Comparison of ENCODE assay signal across 20 cellular contexts in the genomic region with DNA sequence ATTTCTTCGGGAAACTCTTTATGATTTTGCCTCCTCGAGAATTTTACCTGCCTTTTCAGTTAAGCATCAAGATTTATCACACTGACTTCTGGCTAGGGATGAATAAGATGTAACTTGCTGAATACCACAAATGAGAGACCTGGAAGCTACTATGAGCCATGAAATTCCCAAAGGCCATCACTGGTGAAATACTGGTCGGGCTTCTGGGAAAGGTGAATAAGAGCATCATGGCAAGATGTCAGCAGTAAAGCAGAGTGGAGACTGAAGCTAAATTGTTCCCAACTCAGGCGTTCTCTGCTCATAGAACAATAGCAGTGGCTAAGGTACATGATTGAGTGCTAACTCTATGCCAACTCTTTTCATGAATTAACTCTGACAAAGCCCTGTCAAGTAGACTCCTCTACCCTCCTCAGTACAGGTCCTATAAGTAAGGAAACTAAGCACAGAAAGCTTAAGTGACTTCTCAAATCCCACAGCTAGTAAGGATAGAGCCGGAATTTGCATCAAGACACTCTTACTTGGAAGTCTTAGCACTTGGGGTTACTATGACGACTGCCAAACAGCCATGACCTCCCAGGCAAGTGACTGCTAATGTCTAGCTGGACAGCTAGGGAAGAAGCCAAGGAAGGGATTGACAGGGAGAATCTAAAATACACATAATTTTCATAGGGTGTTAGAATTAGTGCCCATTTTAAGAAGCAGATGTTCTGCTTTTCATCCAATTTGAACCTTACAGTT. TPM values are rescaled to one million over a fixed set of nuclear protein-coding genes. Genes with fewer than 3 reads are reported as not detected.
DNase-seq lines count a peak whose midpoint lies in the region; ATAC-seq, FAIRE-seq and TF ChIP-seq lines count a peak whose summit lies in the region.
"Had no signal": no experiment of that assay in that cellular context is flagged by ENCODE, and none has a peak within 500 bp of the region (broad histone marks: within the 10 kb centered on the region; RNA-seq: fewer than 3 reads in every experiment).

No MANE protein-coding gene starts in this region.

- H3K4me3 ChIP-seq in GM12878 = no peak overlapping the region
- H3K4me3 ChIP-seq in parathyroid adenoma (ENCODE audit: low read depth, low read length) = no peak overlapping the region
- H3K4me3 ChIP-seq in naive thymus-derived CD4-positive, alpha-beta T cell (ENCODE audit: low read length) = no peak overlapping the region

- no peak overlapping the region for H2AFZ ChIP-seq in GM12878 (ENCODE audit: control insufficient read depth, low read depth, low read length)
- H2AFZ ChIP-seq in parathyroid adenoma = no peak overlapping the region

- 0% methylated on average over 6 of the region's 6 CpGs for WGBS in GM12878 (ENCODE audit: insufficient coverage, insufficient replicate concordance, low lambda C conversion rate, missing lambda C conversion rate)

- H3K27me3 Mint-ChIP-seq in naive thymus-derived CD4-positive, alpha-beta T cell = no peaks in the 10 kb centered on the region

- no peak for TF ChIP-seq RAD21 in GM12878 (IDR thresholded peaks at IDR 0.05; ENCODE audit: insufficient read depth, low read depth, low read length)

- SMC1A ChIA-PET in GM12878 (lab: Charles Lee; ENCODE audit: uncharacterized antibody, unreplicated experiment) = no interaction called here

- H3K4me3 Mint-ChIP-seq in naive thymus-derived CD4-positive, alpha-beta T cell = no peak overlapping the region
- H3K4me3 Mint-ChIP-seq: HFFc6 had no signal

- H3K9ac ChIP-seq in GM12878 (ENCODE audit: control insufficient read depth, insufficient read depth, low read length) = no peak overlapping the region
- no peak overlapping the region for H3K9ac ChIP-seq in parathyroid adenoma

- no TSS peak for BruUV-seq in GM12878 (replicated peaks; lab: Mats Ljungman, UMichigan)

- CTCF ChIA-PET in GM12878 (lab: Yijun Ruan, JAX) = no interaction called here
- CTCF ChIA-PET in naive thymus-derived CD4-positive, alpha-beta T cell (lab: Charles Lee) = no interaction called here

- TF ChIP-seq CTCF in GM12878 (IDR thresholded peaks at IDR 0.05 in 2 of 3, conservative IDR thresholded peaks at IDR 0.05 in 1 of 3; ENCODE audit: control insufficient read depth in 2 of 3, extremely low read depth in 1 of 3, insufficient read depth in 1 of 3, low read depth in 3 of 3, low read length in 3 of 3) = no peak
- TF ChIP-seq CTCF in parathyroid adenoma (IDR thresholded peaks at IDR 0.05) = no peak

- FAIRE-seq in GM12878 (lab: Jason Lieb, UNC) = no peak
- FAIRE-seq: H1 had no signal

- no peak overlapping the region for H3K27ac ChIP-seq in GM12878 (ENCODE audit: control insufficient read depth, insufficient read depth)
- H3K27ac ChIP-seq in parathyroid adenoma = peak overlapping the region; percentile 31
- H3K27ac ChIP-seq in naive thymus-derived CD4-positive, alpha-beta T cell (ENCODE audit: low read depth, low read length) = no peak overlapping the region
- H3K27ac ChIP-seq: 22Rv1, HL-60 had no signal

- TF ChIP-seq POLR2A in GM12878 (IDR thresholded peaks at IDR 0.05; ENCODE audit: low read depth, low read length) (no peak), erythroblast (IDR thresholded peaks at IDR 0.05; ENCODE audit: low read length) (no peak)

- H4K20me1 ChIP-seq in GM12878 (ENCODE audit: control insufficient read depth, insufficient read depth) = no peaks in the 10 kb centered on the region

- H3K4me1 Mint-ChIP-seq in naive thymus-derived CD4-positive, alpha-beta T cell = no peaks in the 10 kb centered on the region

- no peak for TF ChIP-seq EP300 in GM12878 (IDR thresholded peaks at IDR 0.05; ENCODE audit: borderline replicate concordance in 1 of 2, control insufficient read depth in 1 of 2, low read depth in 2 of 2, low read length in 2 of 2)

- H3K27me3 ChIP-seq in GM12878 (replicated peaks in 1 of 2; ENCODE audit: control insufficient read depth in 2 of 2, insufficient read depth in 2 of 2, low read length in 1 of 2) = no peaks in the 10 kb centered on the region
- H3K27me3 ChIP-seq in parathyroid adenoma (ENCODE audit: control insufficient read depth, insufficient read depth, low read length) = no peaks in the 10 kb centered on the region
- no peaks in the 10 kb centered on the region for H3K27me3 ChIP-seq in naive thymus-derived CD4-positive, alpha-beta T cell (ENCODE audit: control insufficient read depth in 2 of 2, insufficient read depth in 2 of 2, low read length in 2 of 2)

- RAD21 ChIA-PET in GM12878 (lab: Charles Lee; ENCODE audit: unreplicated experiment) = no interaction called here

- H3K4me2 ChIP-seq in GM12878 (ENCODE audit: control insufficient read depth, insufficient read depth) (no peak overlapping the region), parathyroid adenoma (ENCODE audit: low read length) (no peak overlapping the region)

- intact Hi-C loops in GM12878 (cut with micrococcal nuclease; ENCODE audit: unreplicated experiment) (no loop called here), left colon (cut with DNase I, micrococcal nuclease) (no loop called here)
- intact Hi-C loops in naive thymus-derived CD4-positive, alpha-beta T cell (cut with micrococcal nuclease) = no loop called here

- peaks cover 0 to 7% (median 0%) of the 10 kb centered on the region in 11 donors for H3K9me3 Mint-ChIP-seq in naive thymus-derived CD4-positive, alpha-beta T cell

- no peaks in the 10 kb centered on the region for H3K79me2 ChIP-seq in GM12878 (ENCODE audit: control insufficient read depth, insufficient read depth, low read length)
- no peaks in the 10 kb centered on the region for H3K79me2 ChIP-seq in parathyroid adenoma

- ATAC-seq in GM12878 = no peak
- peak; percentile 7 for ATAC-seq in left colon
- no peak for ATAC-seq in naive thymus-derived CD4-positive, alpha-beta T cell

- no peaks in the 10 kb centered on the region for H3K36me3 Mint-ChIP-seq in naive thymus-derived CD4-positive, alpha-beta T cell

- no peaks in the 10 kb centered on the region for H3K4me1 ChIP-seq in GM12878 (ENCODE audit: control insufficient read depth, insufficient read depth, low read length)
- peaks cover 9% of the 10 kb centered on the region for H3K4me1 ChIP-seq in parathyroid adenoma
- no peaks in the 10 kb centered on the region for H3K4me1 ChIP-seq in naive thymus-derived CD4-positive, alpha-beta T cell (ENCODE audit: control insufficient read depth in 2 of 2, insufficient read depth in 2 of 2, low read length in 2 of 2)

- H3K9me3 ChIP-seq in GM12878 (replicated peaks; ENCODE audit: control insufficient read depth, insufficient read depth, low read length) (no peaks in the 10 kb centered on the region), parathyroid adenoma (ENCODE audit: control insufficient read depth, low read length) (no peaks in the 10 kb centered on the region)
- H3K9me3 ChIP-seq in naive thymus-derived CD4-positive, alpha-beta T cell (ENCODE audit: control insufficient read depth in 2 of 3, low read length in 3 of 3) = no peaks in the 10 kb centered on the region

- H3K36me3 ChIP-seq in GM12878 (ENCODE audit: control insufficient read depth in 2 of 2, insufficient read depth in 2 of 2, low read length in 1 of 2) = no peaks in the 10 kb centered on the region
- no peaks in the 10 kb centered on the region for H3K36me3 ChIP-seq in parathyroid adenoma (ENCODE audit: control insufficient read depth, insufficient read depth, low read length)
- no peaks in the 10 kb centered on the region for H3K36me3 ChIP-seq in naive thymus-derived CD4-positive, alpha-beta T cell (ENCODE audit: control insufficient read depth in 2 of 3, insufficient read depth in 3 of 3, low read length in 3 of 3)

- DNase-seq in DMS53 (lab: John Stamatoyannopoulos, UW) (peak; percentile 13), DMS53 treated with DMSO at 0.1 percent for 48 hours (lab: John Stamatoyannopoulos, UW; ENCODE audit: unreplicated experiment) (no peak), GM12878 (ENCODE audit: low read depth, low spot score) (peak; percentile 5), left colon (no peak), erythroblast (lab: John Stamatoyannopoulos, UW) (no peak)
- no peak for DNase-seq in activated CD8-positive, alpha-beta memory T cell treated with anti-CD3 and anti-CD28 coated beads for 24 hours
- no peak for DNase-seq in naive thymus-derived CD4-positive, alpha-beta T cell
- DNase-seq: HFFc6, KG1, NCI-H1092, NCI-H187 treated with DMSO at 0.1 percent for 48 hours, NCI-H2171 treated with DMSO at 0.1 percent for 48 hours, NCI-H510A treated with DMSO at 0.1 percent for 48 hours, SHP77 treated with DMSO at 0.1 percent for 48 hours had no signal

- POLR2A ChIA-PET in GM12878 (lab: Charles Lee) = no interaction called here
- POLR2A ChIA-PET in naive thymus-derived CD4-positive, alpha-beta T cell (lab: Charles Lee) = no interaction called here

- no peak overlapping the region for H3K27ac Mint-ChIP-seq in naive thymus-derived CD4-positive, alpha-beta T cell
- H3K27ac Mint-ChIP-seq: HFFc6 had no signal

- in situ Hi-C loops in GM12878 (cut with MboI) = no loop called here

RNA-seq across cellular contexts. Expression of a gene that starts 22.7 kb away (rescaled TPM):
- not detected in 2 replicates for total RNA-seq in GM12878 (2013; cell fraction: nucleolus; rRNA removed)
- total RNA-seq in GM12878 (2014; rRNA removed) (2.4 and 3.4 TPM in 2 replicates), GM12878 (2014; rRNA removed; fragmentation: Illumina TruSeq; extraction: Trizol) (2.9 and 3.5 TPM in 2 replicates), GM12878 (2021) (1.8 and 1.9 TPM in 2 replicates), left colon (under 1 TPM; 0.22 to 0.34 TPM)
- 0.30 TPM for polyA plus RNA-seq in GM12878 (2011; ENCODE audit: low read depth)
- polyA plus RNA-seq in GM12878 (2011; rRNA removed) (0.01 TPM in 1 of 2 replicates, not detected in the other), GM12878 (2014; fragmentation: Illumina TruSeq; extraction: Trizol) (2.2 and 3.6 TPM in 2 replicates), GM12878 (2014; fragmentation: Nextera tagmentation; extraction: Ambion mirVana) (under 1 TPM; 0.58 to 0.73 TPM), GM12878 (2014; rRNA removed) (0.85 and 2.0 TPM in 2 replicates), GM12878 (2016; fragmentation: Nextera tagmentation; extraction: Ambion mirVana) (1 to 10 TPM in 1 of 2 experiments, under 1 TPM in 1; 0.95 to 1.3 TPM)
- polyA plus RNA-seq in GM12878 (2011; cell fraction: cytosol; rRNA removed) = not detected in 2 replicates
- polyA plus RNA-seq in GM12878 (2011; cell fraction: nucleus; rRNA removed) = 0.01 TPM in 1 of 2 replicates, not detected in the other
- 0.30 and 0.44 TPM in 2 replicates for polyA plus RNA-seq in GM12878 (2012)
- not detected in 2 replicates for polyA minus RNA-seq in GM12878 (2011; rRNA and poly(A)+ RNA removed)
- not detected in 2 replicates for polyA minus RNA-seq in GM12878 (2011; cell fraction: cytosol; rRNA and poly(A)+ RNA removed)
- not detected in 2 replicates for polyA minus RNA-seq in GM12878 (2011; cell fraction: nucleus; rRNA and poly(A)+ RNA removed)
- not detected for total RNA-seq in naive thymus-derived CD4-positive, alpha-beta T cell
- polyA plus RNA-seq in naive thymus-derived CD4-positive, alpha-beta T cell = not detected
- total RNA-seq: G401, HFFc6 had no signal
- polyA plus RNA-seq: BJ had no signal

RNA-seq across cellular contexts. Expression of a gene that starts 37.0 kb away (rescaled TPM):
- 0.06 TPM in 1 of 2 replicates, not detected in the other for total RNA-seq in GM12878 (2013; cell fraction: nucleolus; rRNA removed)
- total RNA-seq in GM12878 (2014; rRNA removed) = 1.9 and 2.4 TPM in 2 replicates
- 3.4 and 3.6 TPM in 2 replicates for total RNA-seq in GM12878 (2014; rRNA removed; fragmentation: Illumina TruSeq; extraction: Trizol)
- total RNA-seq in GM12878 (2021) = 3.9 and 4.4 TPM in 2 replicates
- 0.87 TPM for polyA plus RNA-seq in GM12878 (2011; ENCODE audit: low read depth)
- not detected in 2 replicates for polyA plus RNA-seq in GM12878 (2011; rRNA removed)
- not detected in 2 replicates for polyA plus RNA-seq in GM12878 (2011; cell fraction: cytosol; rRNA removed)
- polyA plus RNA-seq in GM12878 (2011; cell fraction: nucleus; rRNA removed) = not detected in 2 replicates
- 1.2 and 2.0 TPM in 2 replicates for polyA plus RNA-seq in GM12878 (2012)
- 3.0 and 4.3 TPM in 2 replicates for polyA plus RNA-seq in GM12878 (2014; fragmentation: Illumina TruSeq; extraction: Trizol)
- polyA plus RNA-seq in GM12878 (2014; fragmentation: Nextera tagmentation; extraction: Ambion mirVana) = 1 to 10 TPM; 1.2 to 2.9 TPM
- polyA plus RNA-seq in GM12878 (2014; rRNA removed) = 0.88 and 1.8 TPM in 2 replicates
- 1 to 10 TPM; 3.4 to 4.9 TPM for polyA plus RNA-seq in GM12878 (2016; fragmentation: Nextera tagmentation; extraction: Ambion mirVana)
- under 0.01 TPM in 1 of 2 replicates, not detected in the other for polyA minus RNA-seq in GM12878 (2011; rRNA and poly(A)+ RNA removed)
- not detected in 2 replicates for polyA minus RNA-seq in GM12878 (2011; cell fraction: cytosol; rRNA and poly(A)+ RNA removed)
- not detected in 2 replicates for polyA minus RNA-seq in GM12878 (2011; cell fraction: nucleus; rRNA and poly(A)+ RNA removed)
- 100 to 1,000 TPM; 177 to 261 TPM for total RNA-seq in left colon
- total RNA-seq in naive thymus-derived CD4-positive, alpha-beta T cell = under 1 TPM in 3 of 5 experiments, not detected in 2; 0.08 to 0.86 (median 0.42) TPM
- polyA plus RNA-seq in naive thymus-derived CD4-positive, alpha-beta T cell = not detected
- total RNA-seq: G401, HFFc6 had no signal
- polyA plus RNA-seq: BJ had no signal

Comparison
In these comparisons a context has a peak if more than half of its experiments do, and no peak if none do; other contexts are left out.
1. DNase-seq: peak in DMS53 (single experiment) and GM12878 (single experiment); none in DMS53 treated with DMSO at 0.1 percent for 48 hours (single experiment), left colon (0 of 2), activated CD8-positive, alpha-beta memory T cell treated with anti-CD3 and anti-CD28 coated beads for 24 hours (single experiment), erythroblast (0 of 2) and naive thymus-derived CD4-positive, alpha-beta T cell (0 of 9).
2. RNA of a gene that starts 37.0 kb away (total RNA-seq): 177 to 261 TPM in left colon; 0.06 to 4.4 TPM in GM12878 and 0.08 to 0.86 TPM in naive thymus-derived CD4-positive, alpha-beta T cell; every median in the first group is over 10 times any median in the second.